ENCODE assay signal across 10 cellular contexts in genomic region chr10:104340099-104340594, GRCh38. TPM values are rescaled to one million over a fixed set of nuclear protein-coding genes. Genes with fewer than 3 reads are reported as not detected.
DNase-seq lines count a peak whose midpoint lies in the region; ATAC-seq, FAIRE-seq and TF ChIP-seq lines count a peak whose summit lies in the region.
"Had no signal": no experiment of that assay in that cellular context is flagged by ENCODE, and none has a peak within 500 bp of the region (broad histone marks: within the 10 kb centered on the region; RNA-seq: fewer than 3 reads in every experiment).

No MANE protein-coding gene starts in this region.

- no peak overlapping the region for H3K4me3 ChIP-seq in body of pancreas
- no peak overlapping the region for H3K4me3 ChIP-seq in lung
- H3K4me3 ChIP-seq in thyroid gland (replicated peaks in 1 of 3), result peak overlapping the region in 1 of 3 donors; percentile 86
- H3K4me3 ChIP-seq in Karpas-422 (ENCODE audit: low read length), result no peak overlapping the region

- H3K36me3 ChIP-seq in body of pancreas (replicated peaks in 1 of 2; ENCODE audit: insufficient read depth in 1 of 2, low read depth in 2 of 2) (no peaks in the 10 kb centered on the region), lung (ENCODE audit: control insufficient read depth in 2 of 2, insufficient read depth in 2 of 2, low read length in 2 of 2) (no peaks in the 10 kb centered on the region), thyroid gland (no peaks in the 10 kb centered on the region), Karpas-422 (ENCODE audit: insufficient read depth, low read length) (no peaks in the 10 kb centered on the region)

- peak overlapping the region; percentile 88 to 97 (median 96) for H3K27ac ChIP-seq in body of pancreas
- peak overlapping the region; percentile 88 to 100 for H3K27ac ChIP-seq in lung (ENCODE audit: low read depth in 1 of 2, low read length in 1 of 2)
- H3K27ac ChIP-seq in thyroid gland, result peak overlapping the region; percentile 90 to 99 (median 98)
- no peak overlapping the region for H3K27ac ChIP-seq in Karpas-422 (ENCODE audit: low read length)

- peaks cover 9% of the 10 kb centered on the region for H3K27me3 Mint-ChIP-seq in activated CD8-positive, alpha-beta memory T cell treated with anti-CD3 and anti-CD28 coated beads, Interleukin-2, amount 10 ng/mL, durations not matched to agents 7 days and 5 days

- H3K79me2 ChIP-seq in Karpas-422 (ENCODE audit: low read length), result 0 out of 2 replicates have a peak, but pooled peaks cover 2% of the 10 kb centered on the region

- 8 to 9% methylated on average over 5 of the region's 5 CpGs for WGBS in body of pancreas, 2 donors
- WGBS in lung, 2 donors, result 13 to 14% methylated on average over 5 of the region's 5 CpGs
- WGBS in thyroid gland, 2 donors, result 19 to 25% methylated on average over 5 of the region's 5 CpGs

- intact Hi-C loops in body of pancreas (cut with DNase I) (no loop called here), thyroid gland (cut with DNase I) (no loop called here)

- H3K27ac Mint-ChIP-seq in activated CD8-positive, alpha-beta memory T cell treated with anti-CD3 and anti-CD28 coated beads, Interleukin-2, amount 10 ng/mL, durations not matched to agents 7 days and 5 days, result no peak overlapping the region

- FAIRE-seq in D721Med (lab: Jason Lieb, UNC), result no peak
- FAIRE-seq: frontal cortex had no signal

- CTCF ChIA-PET in activated CD8-positive, alpha-beta memory T cell treated with anti-CD3 and anti-CD28 coated beads, Interleukin-2, amount 10 ng/mL, durations not matched to agents 7 days and 5 days (lab: Charles Lee), result interaction anchor here (0.5 to 12.2 kb wide), 8 partner anchors 10 to 835 kb away, joined by 5 to 290 read pairs (median 17); partner anchors contain the start of gene CFAP58

- ATAC-seq in activated CD8-positive, alpha-beta memory T cell treated with anti-CD3 and anti-CD28 coated beads, Interleukin-2, amount 10 ng/mL, durations not matched to agents 7 days and 5 days, result no peak
- ATAC-seq in body of pancreas (peak; percentile 83), lung (ENCODE audit: insufficient read depth, low FRiP score) (no peak), HG03457 (IDR thresholded peaks at IDR 0.05; ENCODE audit: unreplicated experiment) (no peak)

- H3K27me3 ChIP-seq in body of pancreas, result no peaks in the 10 kb centered on the region
- H3K27me3 ChIP-seq in lung (ENCODE audit: control insufficient read depth, insufficient read depth), result no peaks in the 10 kb centered on the region
- no peaks in the 10 kb centered on the region for H3K27me3 ChIP-seq in thyroid gland
- H3K27me3 ChIP-seq in Karpas-422 (ENCODE audit: low read length), result no peaks in the 10 kb centered on the region

- peaks cover 33% of the 10 kb centered on the region for H3K4me1 Mint-ChIP-seq in activated CD8-positive, alpha-beta memory T cell treated with anti-CD3 and anti-CD28 coated beads, Interleukin-2, amount 10 ng/mL, durations not matched to agents 7 days and 5 days

- no peak overlapping the region for H2AFZ ChIP-seq in Karpas-422 (ENCODE audit: low read length)

- H3K9me2 ChIP-seq in Karpas-422 (replicated peaks; ENCODE audit: insufficient read depth, low read length), result no peaks in the 10 kb centered on the region

- H3K4me1 ChIP-seq in body of pancreas, result peaks cover 33% of the 10 kb centered on the region
- H3K4me1 ChIP-seq in lung (ENCODE audit: control insufficient read depth in 2 of 2, insufficient read depth in 2 of 2, low read length in 2 of 2), result peaks cover 8 to 34% of the 10 kb centered on the region in 2 donors
- H3K4me1 ChIP-seq in thyroid gland, result peaks cover 30 to 31% of the 10 kb centered on the region in 2 donors
- peaks cover 40% of the 10 kb centered on the region for H3K4me1 ChIP-seq in Karpas-422 (ENCODE audit: low read length)

- no peak overlapping the region for H3K9ac ChIP-seq in Karpas-422 (ENCODE audit: low read length)

- no peak overlapping the region for H3K4me2 ChIP-seq in Karpas-422 (ENCODE audit: low read depth, low read length, poor library complexity, severe bottlenecking)

- DNase-seq in activated CD8-positive, alpha-beta memory T cell treated with anti-CD3 and anti-CD28 coated beads, Interleukin-2, amount 10 ng/mL, durations not matched to agents 7 days and 5 days, result peak; percentile 28
- DNase-seq in activated CD8-positive, alpha-beta memory T cell treated with anti-CD3 and anti-CD28 coated beads, Interleukin-2, amount 50 U/mL, for 4 hours, result no peak
- DNase-seq in body of pancreas (peak; percentile 56 to 78 (median 66)), lung (ENCODE audit: low spot score) (no peak), thyroid gland (no peak), D721Med (ENCODE audit: insufficient read length, low spot score) (no peak), Karpas-422 (no peak)
- DNase-seq: NCI-H82 had no signal

- H4K20me1 ChIP-seq in Karpas-422 (ENCODE audit: insufficient read depth, low read depth, low read length), result peaks cover 18% of the 10 kb centered on the region

- peaks cover 12% of the 10 kb centered on the region for H3K36me3 Mint-ChIP-seq in activated CD8-positive, alpha-beta memory T cell treated with anti-CD3 and anti-CD28 coated beads, Interleukin-2, amount 10 ng/mL, durations not matched to agents 7 days and 5 days

- peak in 2 of 3 donors; percentile 60 to 61 for TF ChIP-seq POLR2A in body of pancreas (IDR thresholded peaks at IDR 0.05)
- TF ChIP-seq POLR2A in thyroid gland (IDR thresholded peaks at IDR 0.05), result peak in 1 of 2 donors; percentile 39

- no peak for TF ChIP-seq CTCF in body of pancreas (IDR thresholded peaks at IDR 0.05)
- TF ChIP-seq CTCF in lung (IDR thresholded peaks at IDR 0.05; ENCODE audit: control extremely low read depth, extremely low read depth), result no peak
- TF ChIP-seq CTCF in thyroid gland (IDR thresholded peaks at IDR 0.05), result peak in 1 of 6 experiments; percentile 4
- TF ChIP-seq CTCF in D721Med (IDR thresholded peaks at IDR 0.05; ENCODE audit: insufficient read depth, missing control alignments), result no peak

- no peaks in the 10 kb centered on the region for H3K9me3 Mint-ChIP-seq in activated CD8-positive, alpha-beta memory T cell treated with anti-CD3 and anti-CD28 coated beads, Interleukin-2, amount 10 ng/mL, durations not matched to agents 7 days and 5 days (ENCODE audit: low read depth)

- no peaks in the 10 kb centered on the region for H3K9me3 ChIP-seq in body of pancreas
- no peaks in the 10 kb centered on the region for H3K9me3 ChIP-seq in lung (ENCODE audit: control insufficient read depth in 2 of 2, insufficient read depth in 1 of 2, low read length in 1 of 2)
- H3K9me3 ChIP-seq in thyroid gland, result no peaks in the 10 kb centered on the region
- H3K9me3 ChIP-seq in Karpas-422 (ENCODE audit: low read length), result no peaks in the 10 kb centered on the region

- H3K4me3 Mint-ChIP-seq in activated CD8-positive, alpha-beta memory T cell treated with anti-CD3 and anti-CD28 coated beads, Interleukin-2, amount 10 ng/mL, durations not matched to agents 7 days and 5 days, result peak overlapping the region; percentile 30

RNA-seq across cellular contexts. Expression of gene ITPRIP, which starts 1.9 kb away (rescaled TPM):
- 10 to 100 TPM; 21.6 to 21.9 TPM for total RNA-seq in activated CD8-positive, alpha-beta memory T cell treated with anti-CD3 and anti-CD28 coated beads, Interleukin-2, amount 10 ng/mL, durations not matched to agents 7 days and 5 days
- 1 to 10 TPM; 4.7 to 7.9 TPM for total RNA-seq in body of pancreas
- total RNA-seq in lung, result 10 to 100 TPM; 23.8 to 36.0 TPM
- polyA plus RNA-seq in lung, result 10 to 100 TPM; 21.7 to 44.7 TPM
- 10 to 100 TPM; 28.0 to 44.2 (median 29.4) TPM for total RNA-seq in thyroid gland
- 4.5 and 4.6 TPM in 2 replicates for total RNA-seq in Karpas-422 (2014; rRNA removed; shearing (Covaris generic); ENCODE audit: low replicate concordance)

RNA-seq across cellular contexts. Expression of gene CFAP58, which starts 13.5 kb away (rescaled TPM):
- under 1 TPM; 0.56 to 0.64 TPM for total RNA-seq in activated CD8-positive, alpha-beta memory T cell treated with anti-CD3 and anti-CD28 coated beads, Interleukin-2, amount 10 ng/mL, durations not matched to agents 7 days and 5 days
- total RNA-seq in body of pancreas (under 1 TPM in 1 of 2 donors, not detected in 1; 0.26 TPM), lung (1 to 10 TPM; 5.0 to 5.4 TPM), thyroid gland (1 to 10 TPM; 1.0 to 1.6 (median 1.2) TPM)
- 1 to 10 TPM; 1.4 to 2.2 TPM for polyA plus RNA-seq in lung
- 0.26 and 1.4 TPM in 2 replicates for total RNA-seq in Karpas-422 (2014; rRNA removed; shearing (Covaris generic); ENCODE audit: low replicate concordance)

Comparison
In these comparisons a context has a peak if more than half of its experiments do, and no peak if none do; other contexts are left out.
1. DNase-seq: peak in activated CD8-positive, alpha-beta memory T cell treated with anti-CD3 and anti-CD28 coated beads, Interleukin-2, amount 10 ng/mL, durations not matched to agents 7 days and 5 days (single experiment) and body of pancreas (4 of 4); none in activated CD8-positive, alpha-beta memory T cell treated with anti-CD3 and anti-CD28 coated beads, Interleukin-2, amount 50 U/mL, for 4 hours (single experiment), lung (single experiment), thyroid gland (0 of 2), D721Med (single experiment) and Karpas-422 (single experiment).